ENCODE assay signal across 8 cellular contexts in genomic region chr17:67289174-67289876, GRCh38. TPM values are rescaled to one million over a fixed set of nuclear protein-coding genes. Genes with fewer than 3 reads are reported as not detected.
DNase-seq lines count a peak whose midpoint lies in the region; ATAC-seq and TF ChIP-seq lines count a peak whose summit lies in the region.

No MANE protein-coding gene starts in this region.

- no peaks in the 10 kb centered on the region for H3K9me3 Mint-ChIP-seq in endothelial cell (ENCODE audit: unreplicated experiment)

- H3K27ac Mint-ChIP-seq in endothelial cell (ENCODE audit: unreplicated experiment) = no peak overlapping the region

- H3K4me1 Mint-ChIP-seq in endothelial cell (ENCODE audit: unreplicated experiment) = peaks cover 2% of the 10 kb centered on the region

- TF ChIP-seq CTCF in astrocyte of the spinal cord (IDR thresholded peaks at IDR 0.05; ENCODE audit: low read depth, low read length) (no peak), endothelial cell (IDR thresholded peaks at IDR 0.05; ENCODE audit: unreplicated experiment) (no peak)

- H3K4me3 Mint-ChIP-seq in endothelial cell (ENCODE audit: unreplicated experiment) = no peak overlapping the region

- H3K27me3 Mint-ChIP-seq in endothelial cell (ENCODE audit: unreplicated experiment) = peaks cover 3% of the 10 kb centered on the region

- no peaks in the 10 kb centered on the region for H3K36me3 Mint-ChIP-seq in endothelial cell (ENCODE audit: low read depth, unreplicated experiment)

- in situ Hi-C loops in astrocyte of the spinal cord (cut with HindIII; ENCODE audit: low sequenced_read_pairs) = no loop called here

- no peak for ATAC-seq in GM19463 (IDR thresholded peaks at IDR 0.05; ENCODE audit: unreplicated experiment)

- no peak overlapping the region for H3K4me3 ChIP-seq in astrocyte of the spinal cord (ENCODE audit: low read depth, low read length)
- no peak overlapping the region for H3K4me3 ChIP-seq in skeletal muscle cell (ENCODE audit: low read depth, low read length)

- DNase-seq in EL (peak; percentile 21), astrocyte of the spinal cord (ENCODE audit: low read depth, low spot score) (peak; percentile 55), hepatic stellate cell (ENCODE audit: low spot score) (peak; percentile 67), skeletal muscle cell (ENCODE audit: low read depth) (peak; percentile 75), endothelial cell (ENCODE audit: low spot score) (no peak), HuH-7 (ENCODE audit: low spot score) (no peak)
- DNase-seq in stimulated activated CD4-positive, alpha-beta T cell treated with anti-CD3 and anti-CD28 coated beads, Interleukin-12 subunit alpha, Interleukin-12 subunit beta, amount 100 ng/mL, for 4 hours = no peak

RNA-seq across cellular contexts. Expression of gene HELZ, which starts 44.3 kb away (rescaled TPM):
- 57.0 TPM for total RNA-seq in endothelial cell (ENCODE audit: unreplicated experiment)

Comparison
In these comparisons a context has a peak if more than half of its experiments do, and no peak if none do; other contexts are left out.
1. DNase-seq: peak in EL (single experiment), astrocyte of the spinal cord (single experiment), hepatic stellate cell (single experiment) and skeletal muscle cell (single experiment); none in endothelial cell (single experiment), HuH-7 (single experiment) and stimulated activated CD4-positive, alpha-beta T cell treated with anti-CD3 and anti-CD28 coated beads, Interleukin-12 subunit alpha, Interleukin-12 subunit beta, amount 100 ng/mL, for 4 hours (single experiment).